ENCODE assay signal across 8 cellular contexts in genomic region chr7:2934211-2934731, GRCh38.
A peak's percentile ranks its signal among the peaks of the same experiment; 100 is the strongest.
DNase-seq lines count a peak whose midpoint lies in the region; ATAC-seq and TF ChIP-seq lines count a peak whose summit lies in the region.

No MANE protein-coding gene starts in this region.

- peak overlapping the region; percentile 36 for H3K4me2 ChIP-seq in osteoblast (ENCODE audit: insufficient read depth, low read length)

- no peaks in the 10 kb centered on the region for H3K36me3 Mint-ChIP-seq in CD14-positive monocyte

- ATAC-seq in left lobe of liver = no peak

- H3K36me3 ChIP-seq in osteoblast (ENCODE audit: insufficient read depth, low read length) (no peaks in the 10 kb centered on the region), prostate gland (no peaks in the 10 kb centered on the region)

- H3K4me3 ChIP-seq in cardiac fibroblast (replicated peaks in 1 of 2; ENCODE audit: low read depth in 2 of 2, low read length in 2 of 2) (no peak overlapping the region), osteoblast (ENCODE audit: insufficient read depth, low read length) (no peak overlapping the region), prostate gland (no peak overlapping the region)

- DNase-seq in CD14-positive monocyte (ENCODE audit: low spot score) (peak; percentile 44), LoVo (ENCODE audit: low spot score) (peak; percentile 20), cardiac fibroblast (ENCODE audit: low read depth in 2 of 2) (peak; percentile 38 to 89), osteoblast (ENCODE audit: insufficient read length, low spot score, missing footprints) (peak; percentile 97), left lobe of liver (ENCODE audit: low spot score) (no peak), amniotic stem cell (lab: John Stamatoyannopoulos, UW) (no peak), NCI-H82 (lab: John Stamatoyannopoulos, UW) (no peak), prostate gland (ENCODE audit: low spot score) (no peak)

- peak; percentile 13 for TF ChIP-seq CTCF in CD14-positive monocyte (IDR thresholded peaks at IDR 0.05)
- peak; percentile 37 for TF ChIP-seq CTCF in cardiac fibroblast (IDR thresholded peaks at IDR 0.05; ENCODE audit: low read depth, low read length)
- peak; percentile 13 for TF ChIP-seq CTCF in osteoblast (IDR thresholded peaks at IDR 0.05; ENCODE audit: extremely low read depth, low read depth, low read length)
- no peak for TF ChIP-seq CTCF in prostate gland (IDR thresholded peaks at IDR 0.05)

- TF ChIP-seq POLR2A in prostate gland (IDR thresholded peaks at IDR 0.05) = no peak

- no peak overlapping the region for H3K4me3 Mint-ChIP-seq in CD14-positive monocyte

- H3K27ac Mint-ChIP-seq in CD14-positive monocyte = peak overlapping the region in 1 of 7 donors; percentile 22

- H3K79me2 ChIP-seq in osteoblast (ENCODE audit: insufficient read depth, low read length) = no peaks in the 10 kb centered on the region

- no peaks in the 10 kb centered on the region for H4K20me1 ChIP-seq in osteoblast (ENCODE audit: insufficient read depth, low read length)

- no peak overlapping the region for H2AFZ ChIP-seq in osteoblast (ENCODE audit: low read length)

- WGBS in prostate gland = 80% methylated on average over 15 of the region's 15 CpGs

- H3K9me3 ChIP-seq in osteoblast (ENCODE audit: low read depth, low read length) = no peaks in the 10 kb centered on the region
- H3K9me3 ChIP-seq in prostate gland = no peaks in the 10 kb centered on the region

- H3K27me3 ChIP-seq in osteoblast (ENCODE audit: insufficient read depth, low read length) (no peaks in the 10 kb centered on the region), prostate gland (replicated peaks; ENCODE audit: insufficient read depth) (no peaks in the 10 kb centered on the region)

- H3K27me3 Mint-ChIP-seq in CD14-positive monocyte (ENCODE audit: low read depth in 3 of 3) = no peaks in the 10 kb centered on the region

- H3K4me1 Mint-ChIP-seq in CD14-positive monocyte = peaks cover 5% of the 10 kb centered on the region

- peaks cover 0 to 3% (median 0%) of the 10 kb centered on the region in 7 donors for H3K9me3 Mint-ChIP-seq in CD14-positive monocyte

- no peak overlapping the region for H3K27ac ChIP-seq in osteoblast (ENCODE audit: low read depth, low read length)
- no peak overlapping the region for H3K27ac ChIP-seq in prostate gland

- H3K4me1 ChIP-seq in osteoblast (ENCODE audit: insufficient read depth, low read length) (no peaks in the 10 kb centered on the region), prostate gland (replicated peaks) (no peaks in the 10 kb centered on the region)

- intact Hi-C loops in CD14-positive monocyte (cut with micrococcal nuclease) = no loop called here
- intact Hi-C loops in prostate gland (cut with DNase I) = no loop called here

Comparison
In these comparisons a context has a peak if more than half of its experiments do, and no peak if none do; other contexts are left out.
1. DNase-seq: peak in CD14-positive monocyte (single experiment), LoVo (single experiment), cardiac fibroblast (2 of 2) and osteoblast (single experiment); none in left lobe of liver (single experiment), amniotic stem cell (single experiment), NCI-H82 (single experiment) and prostate gland (single experiment).
2. CTCF ChIP-seq: peak in CD14-positive monocyte (single experiment), cardiac fibroblast (single experiment) and osteoblast (single experiment); none in prostate gland (0 of 4).